Comparison of ENCODE assay signal across 23 cellular contexts in genomic region chr5:173598686-173599085, GRCh38.
"Had no signal": no experiment of that assay in that cellular context is flagged by ENCODE, and none has a peak within 500 bp of the region (broad histone marks: within the 10 kb centered on the region; RNA-seq: fewer than 3 reads in every experiment).

No MANE protein-coding gene starts in this region.

- H3K36me3 ChIP-seq: neutrophil, right lobe of liver had no signal

- H3K27me3 ChIP-seq: dorsolateral prefrontal cortex, esophagus muscularis mucosa, heart left ventricle, neutrophil, right lobe of liver, spleen had no signal

- FAIRE-seq: endometrium, frontal cortex had no signal

- H3K27me3 Mint-ChIP-seq: naive B cell; stimulated activated naive B cell treated with anti-CD40 and anti-IgM and Interleukin-4, amounts not matched to agents 10 μg/mL and 1 μg/mL and 100 μg/mL, for 72 hours had no signal

- H3K27ac ChIP-seq: dorsolateral prefrontal cortex, esophagus muscularis mucosa, heart left ventricle, neutrophil, psoas muscle, right lobe of liver, spleen had no signal

- H3K4me3 Mint-ChIP-seq: naive B cell; nephron; stimulated activated naive B cell treated with anti-CD40 and anti-IgM and Interleukin-4, amounts not matched to agents 10 μg/mL and 1 μg/mL and 100 μg/mL, for 72 hours had no signal

- H3K4me3 ChIP-seq: dorsolateral prefrontal cortex, esophagus muscularis mucosa, heart left ventricle, lung, psoas muscle, right lobe of liver, spleen had no signal

- DNase-seq: cortex of kidney; dorsolateral prefrontal cortex; effector CD8-positive, alpha-beta T cell; heart left ventricle; hippocampal formation; left colon; left ventricle myocardium superior; mesenchymal stem cell; naive B cell; psoas muscle; retina; right lobe of liver; spleen; stimulated activated CD4-positive, alpha-beta T cell treated with anti-CD3 and anti-CD28 coated beads, Interleukin-2, amount 100 ng/mL, for 24 hours; stimulated activated CD4-positive, alpha-beta T cell treated with anti-CD3 and anti-CD28 coated beads, Interleukin-4, amount 100 ng/mL, for 4 hours; stimulated activated naive B cell treated with anti-CD40 and anti-IgM and Interleukin-4, amounts not matched to agents 10 μg/mL and 1 μg/mL and 100 μg/mL, for 72 hours; trophoblast cell had no signal

- H3K4me1 Mint-ChIP-seq: nephron had no signal

- H3K4me1 ChIP-seq: esophagus muscularis mucosa, psoas muscle, right lobe of liver, spleen had no signal

- ATAC-seq: heart left ventricle; left colon; left ventricle myocardium superior; psoas muscle; stimulated activated naive B cell treated with anti-CD40 and anti-IgM and Interleukin-4, amounts not matched to agents 10 μg/mL and 1 μg/mL and 100 μg/mL, for 72 hours had no signal

- H3K9me3 ChIP-seq: esophagus muscularis mucosa, psoas muscle, right lobe of liver had no signal

- H3K27ac Mint-ChIP-seq: nephron; stimulated activated naive B cell treated with anti-CD40 and anti-IgM and Interleukin-4, amounts not matched to agents 10 μg/mL and 1 μg/mL and 100 μg/mL, for 72 hours had no signal
